1 cellular context compared by ENCODE assay signal in genomic region chr16:17211797-17212196, GRCh38.
TF ChIP-seq lines count a peak whose summit lies in the region.

No MANE protein-coding gene starts in this region.

TF ChIP-seq in K562, 482 proteins besides CTCF, POLR2A, EP300 and RAD21 (continued from another document):
- no peak for TF ChIP-seq MGA (IDR thresholded peaks at IDR 0.05)
- no peak for TF ChIP-seq POLR2AphosphoS2 (IDR thresholded peaks at IDR 0.05; ENCODE audit: low read length)
- TF ChIP-seq, protein P1, sequence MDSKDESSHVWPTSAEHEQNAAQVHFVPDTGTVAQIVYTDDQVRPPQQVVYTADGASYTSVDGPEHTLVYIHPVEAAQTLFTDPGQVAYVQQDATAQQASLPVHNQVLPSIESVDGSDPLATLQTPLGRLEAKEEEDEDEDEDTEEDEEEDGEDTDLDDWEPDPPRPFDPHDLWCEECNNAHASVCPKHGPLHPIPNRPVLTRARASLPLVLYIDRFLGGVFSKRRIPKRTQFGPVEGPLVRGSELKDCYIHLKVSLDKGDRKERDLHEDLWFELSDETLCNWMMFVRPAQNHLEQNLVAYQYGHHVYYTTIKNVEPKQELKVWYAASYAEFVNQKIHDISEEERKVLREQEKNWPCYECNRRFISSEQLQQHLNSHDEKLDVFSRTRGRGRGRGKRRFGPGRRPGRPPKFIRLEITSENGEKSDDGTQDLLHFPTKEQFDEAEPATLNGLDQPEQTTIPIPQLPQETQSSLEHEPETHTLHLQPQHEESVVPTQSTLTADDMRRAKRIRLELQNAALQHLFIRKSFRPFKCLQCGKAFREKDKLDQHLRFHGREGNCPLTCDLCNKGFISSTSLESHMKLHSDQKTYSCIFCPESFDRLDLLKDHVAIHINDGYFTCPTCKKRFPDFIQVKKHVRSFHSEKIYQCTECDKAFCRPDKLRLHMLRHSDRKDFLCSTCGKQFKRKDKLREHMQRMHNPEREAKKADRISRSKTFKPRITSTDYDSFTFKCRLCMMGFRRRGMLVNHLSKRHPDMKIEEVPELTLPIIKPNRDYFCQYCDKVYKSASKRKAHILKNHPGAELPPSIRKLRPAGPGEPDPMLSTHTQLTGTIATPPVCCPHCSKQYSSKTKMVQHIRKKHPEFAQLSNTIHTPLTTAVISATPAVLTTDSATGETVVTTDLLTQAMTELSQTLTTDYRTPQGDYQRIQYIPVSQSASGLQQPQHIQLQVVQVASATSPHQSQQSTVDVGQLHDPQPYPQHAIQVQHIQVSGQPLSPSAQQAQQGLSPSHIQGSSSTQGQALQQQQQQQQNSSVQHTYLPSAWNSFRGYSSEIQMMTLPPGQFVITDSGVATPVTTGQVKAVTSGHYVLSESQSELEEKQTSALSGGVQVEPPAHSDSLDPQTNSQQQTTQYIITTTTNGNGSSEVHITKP (IDR thresholded peaks at IDR 0.05; ENCODE audit: partially characterized antibody), result no peak
- no peak for TF ChIP-seq PTRF (tag; IDR thresholded peaks at IDR 0.05)
- TF ChIP-seq BCLAF1 (IDR thresholded peaks at IDR 0.05; ENCODE audit: borderline replicate concordance in 1 of 2, control insufficient read depth in 1 of 2, low read depth in 2 of 2, low read length in 1 of 2), result no peak
- TF ChIP-seq STAT5A (IDR thresholded peaks at IDR 0.05; ENCODE audit: borderline replicate concordance, low read length), result no peak
- no peak for TF ChIP-seq PKNOX1 (IDR thresholded peaks at IDR 0.05)
- no peak for TF ChIP-seq TAF7 (tag; IDR thresholded peaks at IDR 0.05)
- no peak for TF ChIP-seq ZFP36 (IDR thresholded peaks at IDR 0.05; ENCODE audit: low read depth, low read length, partially characterized antibody)
- TF ChIP-seq CCAR2 (IDR thresholded peaks at IDR 0.05; ENCODE audit: low read depth, low read length), result no peak
- TF ChIP-seq TCF7 (IDR thresholded peaks at IDR 0.05; ENCODE audit: borderline replicate concordance), result no peak
- TF ChIP-seq, protein P2, sequence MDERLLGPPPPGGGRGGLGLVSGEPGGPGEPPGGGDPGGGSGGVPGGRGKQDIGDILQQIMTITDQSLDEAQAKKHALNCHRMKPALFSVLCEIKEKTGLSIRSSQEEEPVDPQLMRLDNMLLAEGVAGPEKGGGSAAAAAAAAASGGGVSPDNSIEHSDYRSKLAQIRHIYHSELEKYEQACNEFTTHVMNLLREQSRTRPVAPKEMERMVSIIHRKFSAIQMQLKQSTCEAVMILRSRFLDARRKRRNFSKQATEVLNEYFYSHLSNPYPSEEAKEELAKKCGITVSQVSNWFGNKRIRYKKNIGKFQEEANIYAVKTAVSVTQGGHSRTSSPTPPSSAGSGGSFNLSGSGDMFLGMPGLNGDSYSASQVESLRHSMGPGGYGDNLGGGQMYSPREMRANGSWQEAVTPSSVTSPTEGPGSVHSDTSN (CRISPR knock-in tag; IDR thresholded peaks at IDR 0.05; ENCODE audit: low read depth), result no peak
- TF ChIP-seq, protein P2 (tag; conservative IDR thresholded peaks at IDR 0.05; ENCODE audit: low read depth), result no peak
- no peak for TF ChIP-seq FOXA1 (IDR thresholded peaks at IDR 0.05; ENCODE audit: borderline replicate concordance)
